2 cellular contexts compared by ENCODE assay signal in genomic region chr16:89561195-89562026, GRCh38.
TF ChIP-seq lines count a peak whose summit lies in the region.

No MANE protein-coding gene starts in this region.

TF ChIP-seq in SK-N-SH, 30 proteins besides CTCF, POLR2A, EP300 and RAD21 (continued from another document):
- TF ChIP-seq TEAD4 (IDR thresholded peaks at IDR 0.05; ENCODE audit: borderline replicate concordance, insufficient read depth) (no peak), RXRA (IDR thresholded peaks at IDR 0.05; ENCODE audit: borderline replicate concordance, low read depth) (no peak), FOSL2 (IDR thresholded peaks at IDR 0.05; ENCODE audit: borderline replicate concordance, low read depth) (no peak)

TF ChIP-seq in SK-N-SH treated with all-trans-retinoic acid at 6 μM for 48 hours, 23 proteins besides CTCF, POLR2A, EP300 and RAD21 (continued from another document):
- TF ChIP-seq, protein P1, sequence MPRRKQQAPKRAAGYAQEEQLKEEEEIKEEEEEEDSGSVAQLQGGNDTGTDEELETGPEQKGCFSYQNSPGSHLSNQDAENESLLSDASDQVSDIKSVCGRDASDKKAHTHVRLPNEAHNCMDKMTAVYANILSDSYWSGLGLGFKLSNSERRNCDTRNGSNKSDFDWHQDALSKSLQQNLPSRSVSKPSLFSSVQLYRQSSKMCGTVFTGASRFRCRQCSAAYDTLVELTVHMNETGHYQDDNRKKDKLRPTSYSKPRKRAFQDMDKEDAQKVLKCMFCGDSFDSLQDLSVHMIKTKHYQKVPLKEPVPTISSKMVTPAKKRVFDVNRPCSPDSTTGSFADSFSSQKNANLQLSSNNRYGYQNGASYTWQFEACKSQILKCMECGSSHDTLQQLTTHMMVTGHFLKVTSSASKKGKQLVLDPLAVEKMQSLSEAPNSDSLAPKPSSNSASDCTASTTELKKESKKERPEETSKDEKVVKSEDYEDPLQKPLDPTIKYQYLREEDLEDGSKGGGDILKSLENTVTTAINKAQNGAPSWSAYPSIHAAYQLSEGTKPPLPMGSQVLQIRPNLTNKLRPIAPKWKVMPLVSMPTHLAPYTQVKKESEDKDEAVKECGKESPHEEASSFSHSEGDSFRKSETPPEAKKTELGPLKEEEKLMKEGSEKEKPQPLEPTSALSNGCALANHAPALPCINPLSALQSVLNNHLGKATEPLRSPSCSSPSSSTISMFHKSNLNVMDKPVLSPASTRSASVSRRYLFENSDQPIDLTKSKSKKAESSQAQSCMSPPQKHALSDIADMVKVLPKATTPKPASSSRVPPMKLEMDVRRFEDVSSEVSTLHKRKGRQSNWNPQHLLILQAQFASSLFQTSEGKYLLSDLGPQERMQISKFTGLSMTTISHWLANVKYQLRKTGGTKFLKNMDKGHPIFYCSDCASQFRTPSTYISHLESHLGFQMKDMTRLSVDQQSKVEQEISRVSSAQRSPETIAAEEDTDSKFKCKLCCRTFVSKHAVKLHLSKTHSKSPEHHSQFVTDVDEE (CRISPR knock-in tag; IDR thresholded peaks at IDR 0.05): no peak
- TF ChIP-seq GLIS3 (CRISPR knock-in tag; IDR thresholded peaks at IDR 0.05): no peak
- no peak for TF ChIP-seq CREB5 (CRISPR knock-in tag; IDR thresholded peaks at IDR 0.05; ENCODE audit: low read depth)
- no peak for TF ChIP-seq ESRRG (CRISPR knock-in tag; IDR thresholded peaks at IDR 0.05)
- TF ChIP-seq, protein P2, sequence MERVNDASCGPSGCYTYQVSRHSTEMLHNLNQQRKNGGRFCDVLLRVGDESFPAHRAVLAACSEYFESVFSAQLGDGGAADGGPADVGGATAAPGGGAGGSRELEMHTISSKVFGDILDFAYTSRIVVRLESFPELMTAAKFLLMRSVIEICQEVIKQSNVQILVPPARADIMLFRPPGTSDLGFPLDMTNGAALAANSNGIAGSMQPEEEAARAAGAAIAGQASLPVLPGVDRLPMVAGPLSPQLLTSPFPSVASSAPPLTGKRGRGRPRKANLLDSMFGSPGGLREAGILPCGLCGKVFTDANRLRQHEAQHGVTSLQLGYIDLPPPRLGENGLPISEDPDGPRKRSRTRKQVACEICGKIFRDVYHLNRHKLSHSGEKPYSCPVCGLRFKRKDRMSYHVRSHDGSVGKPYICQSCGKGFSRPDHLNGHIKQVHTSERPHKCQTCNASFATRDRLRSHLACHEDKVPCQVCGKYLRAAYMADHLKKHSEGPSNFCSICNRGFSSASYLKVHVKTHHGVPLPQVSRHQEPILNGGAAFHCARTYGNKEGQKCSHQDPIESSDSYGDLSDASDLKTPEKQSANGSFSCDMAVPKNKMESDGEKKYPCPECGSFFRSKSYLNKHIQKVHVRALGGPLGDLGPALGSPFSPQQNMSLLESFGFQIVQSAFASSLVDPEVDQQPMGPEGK (CRISPR knock-in tag; IDR thresholded peaks at IDR 0.05; ENCODE audit: borderline replicate concordance): no peak
- TF ChIP-seq POU6F1 (CRISPR knock-in tag; IDR thresholded peaks at IDR 0.05; ENCODE audit: borderline replicate concordance, low read depth): no peak
- no peak for TF ChIP-seq ZNF70 (CRISPR knock-in tag; IDR thresholded peaks at IDR 0.05)
- no peak for TF ChIP-seq ZC3H10 (CRISPR knock-in tag; IDR thresholded peaks at IDR 0.05)
